In the genomic region with DNA sequence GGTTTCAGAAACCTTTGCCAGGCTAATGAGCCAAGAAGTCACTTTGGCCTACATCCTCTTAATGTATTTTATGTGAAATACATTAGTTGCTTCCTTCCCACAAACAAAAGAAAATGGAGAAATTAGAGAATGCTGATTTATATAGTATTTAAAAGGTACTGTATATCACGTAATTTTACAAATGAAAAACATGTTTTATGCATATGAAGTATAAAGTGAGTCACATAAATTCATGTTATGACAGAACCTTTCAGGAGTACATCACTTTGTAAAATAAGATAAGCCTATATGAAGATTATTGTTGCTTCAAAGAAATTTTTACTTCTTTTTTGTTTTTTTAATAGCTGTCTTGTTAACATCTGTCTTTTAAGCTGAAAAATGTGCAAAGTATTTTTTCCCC, we compare ENCODE assay signal across 1 cellular context.
TF ChIP-seq lines count a peak whose summit lies in the region.

No MANE protein-coding gene starts in this region.

TF ChIP-seq in GM12878, 131 proteins besides CTCF, POLR2A, EP300 and RAD21:
- TF ChIP-seq YY1 (IDR thresholded peaks at IDR 0.05; ENCODE audit: low read depth, low read length) (no peak), CEBPB (IDR thresholded peaks at IDR 0.05; ENCODE audit: borderline replicate concordance in 1 of 2, low read depth in 2 of 2, low read length in 2 of 2) (no peak), NR2C2 (IDR thresholded peaks at IDR 0.05; ENCODE audit: borderline replicate concordance, control insufficient read depth, insufficient read length, low read depth) (no peak), SPI1 (IDR thresholded peaks at IDR 0.05; ENCODE audit: borderline replicate concordance, insufficient read depth, low read depth, low read length) (no peak), STAT1 (conservative IDR thresholded peaks at IDR 0.05) (no peak)
- TF ChIP-seq, protein P1, sequence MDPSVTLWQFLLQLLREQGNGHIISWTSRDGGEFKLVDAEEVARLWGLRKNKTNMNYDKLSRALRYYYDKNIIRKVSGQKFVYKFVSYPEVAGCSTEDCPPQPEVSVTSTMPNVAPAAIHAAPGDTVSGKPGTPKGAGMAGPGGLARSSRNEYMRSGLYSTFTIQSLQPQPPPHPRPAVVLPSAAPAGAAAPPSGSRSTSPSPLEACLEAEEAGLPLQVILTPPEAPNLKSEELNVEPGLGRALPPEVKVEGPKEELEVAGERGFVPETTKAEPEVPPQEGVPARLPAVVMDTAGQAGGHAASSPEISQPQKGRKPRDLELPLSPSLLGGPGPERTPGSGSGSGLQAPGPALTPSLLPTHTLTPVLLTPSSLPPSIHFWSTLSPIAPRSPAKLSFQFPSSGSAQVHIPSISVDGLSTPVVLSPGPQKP (IDR thresholded peaks at IDR 0.05; ENCODE audit: low read depth, low read length): no peak
